Comparison of ENCODE assay signal across 9 cellular contexts in the genomic region with DNA sequence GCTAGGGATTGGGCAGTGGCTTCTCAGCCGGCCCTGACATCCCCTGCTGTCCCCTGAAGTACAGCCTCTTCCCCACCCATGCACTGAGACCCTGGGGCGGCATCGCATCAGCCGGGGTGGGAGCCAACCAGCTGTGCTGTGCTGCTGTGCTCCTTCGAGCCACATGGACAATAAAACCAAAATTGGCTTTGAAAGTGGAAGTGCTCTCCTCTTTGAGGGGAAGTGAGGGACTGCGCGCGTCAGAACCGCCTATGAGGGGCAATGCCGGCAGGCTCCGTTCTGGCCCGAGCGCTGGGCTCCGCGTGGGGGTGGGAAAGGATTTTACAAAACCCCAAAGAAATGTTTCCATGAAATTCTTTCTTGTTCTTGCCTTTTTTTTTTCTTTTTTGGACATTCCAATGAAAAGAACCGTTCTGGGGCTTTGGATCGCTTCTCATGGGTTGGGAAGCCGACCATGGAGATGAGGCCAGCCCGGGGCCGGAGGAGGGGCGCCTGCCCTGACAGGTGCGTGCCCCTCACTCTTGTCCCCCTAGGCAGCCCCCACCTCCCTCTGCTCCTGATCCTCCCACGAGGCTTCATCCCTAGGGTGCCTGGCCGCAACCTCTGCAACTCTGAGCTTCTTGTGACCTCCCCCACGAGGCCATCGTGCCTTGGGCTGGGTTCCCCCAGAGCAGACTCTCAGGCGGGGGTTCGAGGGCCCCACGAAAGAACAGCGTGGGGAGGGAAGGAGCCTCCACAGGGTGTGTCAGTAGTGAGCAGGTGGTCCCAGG. TPM values are rescaled to one million over a fixed set of nuclear protein-coding genes. Genes with fewer than 3 reads are reported as not detected.
A peak's percentile ranks its signal among the peaks of the same experiment; 100 is the strongest.
DNase-seq lines count a peak whose midpoint lies in the region; TF ChIP-seq lines count a peak whose summit lies in the region.
"Had no signal": no experiment of that assay in that cellular context is flagged by ENCODE, and none has a peak within 500 bp of the region (broad histone marks: within the 10 kb centered on the region; RNA-seq: fewer than 3 reads in every experiment).

No MANE protein-coding gene starts in this region.

- no peak for TF ChIP-seq POLR2A in esophagus muscularis mucosa (IDR thresholded peaks at IDR 0.05; ENCODE audit: low read depth)

- no peak for TF ChIP-seq EP300 in esophagus muscularis mucosa (IDR thresholded peaks at IDR 0.05)

- WGBS in esophagus muscularis mucosa = 54% methylated on average over 22 of the region's 30 CpGs

- no peaks in the 10 kb centered on the region for H3K27me3 ChIP-seq in esophagus muscularis mucosa

- intact Hi-C loops in esophagus muscularis mucosa (cut with DNase I) = no loop called here
- intact Hi-C loops in posterior vena cava (cut with DNase I) = loop anchor here in 1 of 2 donors (1.0 kb wide), 1 partner anchor 14 kb away; no protein-coding TSS in a partner anchor

- no peak for TF ChIP-seq CTCF in esophagus muscularis mucosa (IDR thresholded peaks at IDR 0.05)

- H3K36me3 ChIP-seq in esophagus muscularis mucosa = peaks cover 0 to 4% (median 4%) of the 10 kb centered on the region in 4 donors

- peaks cover 48 to 94% (median 88%) of the 10 kb centered on the region in 4 donors for H3K4me1 ChIP-seq in esophagus muscularis mucosa

- H3K9me3 ChIP-seq in esophagus muscularis mucosa = no peaks in the 10 kb centered on the region

- DNase-seq in CD1c-positive myeloid dendritic cell (ENCODE audit: extremely low spot score) (peak; percentile 81), NOMO-1 treated with DMSO at 0.1 percent for 48 hours (lab: John Stamatoyannopoulos, UW; ENCODE audit: unreplicated experiment) (peak; percentile 75), esophagus muscularis mucosa (ENCODE audit: extremely low spot score) (no peak), posterior vena cava (ENCODE audit: low spot score) (peak; percentile 95), NCI-H524 (lab: John Stamatoyannopoulos, UW) (no peak), D341Med (ENCODE audit: low spot score) (no peak)
- DNase-seq in activated naive CD4-positive, alpha-beta T cell (lab: John Stamatoyannopoulos, UW) = no peak
- DNase-seq in stimulated activated naive CD4-positive, alpha-beta T cell (lab: John Stamatoyannopoulos, UW) = no peak
- DNase-seq: activated naive CD8-positive, alpha-beta T cell treated with anti-CD3 and anti-CD28 coated beads, Interleukin-2, amount 10 ng/mL, durations not matched to agents 7 days and 5 days had no signal

- peak overlapping the region; percentile 78 to 87 (median 84) for H3K27ac ChIP-seq in esophagus muscularis mucosa (replicated peaks in 1 of 4)

- H3K4me3 ChIP-seq in esophagus muscularis mucosa = peak overlapping the region; percentile 10 to 31 (median 18)

RNA-seq across cellular contexts. Expression of gene KLHL26, which starts 22.6 kb away (rescaled TPM):
- 10 to 100 TPM in 2 of 4 donors, 1 to 10 TPM in 2; 9.1 to 19.0 (median 13.5) TPM for total RNA-seq in esophagus muscularis mucosa
- total RNA-seq in posterior vena cava = 10 to 100 TPM; 14.5 to 17.6 TPM

RNA-seq across cellular contexts. Expression of gene CRTC1, which starts 24.0 kb away (rescaled TPM):
- 10 to 100 TPM in 1 of 4 donors, 1 to 10 TPM in 3; 5.3 to 10.1 (median 6.6) TPM for total RNA-seq in esophagus muscularis mucosa
- 10 to 100 TPM in 1 of 2 donors, 1 to 10 TPM in 1; 9.3 to 15.7 TPM for total RNA-seq in posterior vena cava

RNA-seq across cellular contexts. Expression of gene TMEM59L, which starts 46.8 kb away (rescaled TPM):
- total RNA-seq in esophagus muscularis mucosa (1 to 10 TPM; 2.4 to 3.6 (median 2.8) TPM), posterior vena cava (10 to 100 TPM in 1 of 2 donors, 1 to 10 TPM in 1; 2.8 to 14.5 TPM)

RNA-seq across cellular contexts. Expression of gene CRLF1, which starts 52.9 kb away (rescaled TPM):
- total RNA-seq in esophagus muscularis mucosa (100 to 1,000 TPM in 1 of 4 donors, 10 to 100 TPM in 3; 41.5 to 153 (median 59.6) TPM), posterior vena cava (100 to 1,000 TPM; 154 to 436 TPM)
- total RNA-seq: activated naive CD8-positive, alpha-beta T cell treated with anti-CD3 and anti-CD28 coated beads, Interleukin-2, amount 10 ng/mL, durations not matched to agents 7 days and 5 days had no signal

Comparison
In these comparisons a context has a peak if more than half of its experiments do, and no peak if none do; other contexts are left out.
1. DNase-seq: peak in CD1c-positive myeloid dendritic cell (single experiment), NOMO-1 treated with DMSO at 0.1 percent for 48 hours (single experiment) and posterior vena cava (single experiment); none in esophagus muscularis mucosa (single experiment), NCI-H524 (0 of 2), D341Med (single experiment), activated naive CD4-positive, alpha-beta T cell (0 of 4) and stimulated activated naive CD4-positive, alpha-beta T cell (0 of 6).